Comparison of ENCODE assay signal across 25 cellular contexts in genomic region chrX:109774136-109774535, GRCh38. TPM values are rescaled to one million over a fixed set of nuclear protein-coding genes. Genes with fewer than 3 reads are reported as not detected.
A peak's percentile ranks its signal among the peaks of the same experiment; 100 is the strongest.
DNase-seq lines count a peak whose midpoint lies in the region; ATAC-seq and TF ChIP-seq lines count a peak whose summit lies in the region.
"Had no signal": no experiment of that assay in that cellular context is flagged by ENCODE, and none has a peak within 500 bp of the region (broad histone marks: within the 10 kb centered on the region; RNA-seq: fewer than 3 reads in every experiment).

No MANE protein-coding gene starts in this region.

- H2AFZ ChIP-seq in PC-9 (no peak overlapping the region), fibroblast of lung (ENCODE audit: low read length) (no peak overlapping the region), hepatocyte (no peak overlapping the region)

- H3F3A ChIP-seq in PC-9 (ENCODE audit: insufficient read depth, low read depth) = no peaks in the 10 kb centered on the region

- H3K9me3 ChIP-seq in PC-9 (ENCODE audit: insufficient read depth, low read depth) (no peaks in the 10 kb centered on the region), fibroblast of lung (ENCODE audit: control insufficient read depth, insufficient read depth, low read depth, low read length) (no peaks in the 10 kb centered on the region), subcutaneous abdominal adipose tissue (ENCODE audit: control insufficient read depth in 5 of 5, low read length in 5 of 5) (peaks cover 0 to 6% (median 3%) of the 10 kb centered on the region in 5 donors), hepatocyte (ENCODE audit: low read depth) (no peaks in the 10 kb centered on the region)
- H3K9me3 ChIP-seq: body of pancreas, colonic mucosa, esophagus squamous epithelium, left ventricle myocardium inferior, prostate gland, thyroid gland had no signal

- BruUV-seq in PC-9 (replicated peaks; lab: Mats Ljungman, UMichigan) = no TSS peak

- TF ChIP-seq CTCF in PC-9 (conservative IDR thresholded peaks at IDR 0.05) (no peak), fibroblast of lung (conservative IDR thresholded peaks at IDR 0.05 in 1 of 2, IDR thresholded peaks at IDR 0.05 in 1 of 2; ENCODE audit: low read depth in 1 of 2, low read length in 2 of 2) (no peak), hepatocyte (IDR thresholded peaks at IDR 0.05; ENCODE audit: poor library complexity) (no peak)

- peak overlapping the region; percentile 59 for H3K27ac Mint-ChIP-seq in activated naive CD8-positive, alpha-beta T cell treated with anti-CD3 and anti-CD28 coated beads, Interleukin-2, amount 50 U/mL, for 24 hours
- no peak overlapping the region for H3K27ac Mint-ChIP-seq in activated naive CD8-positive, alpha-beta T cell treated with anti-CD3 and anti-CD28 coated beads for 36 hours
- H3K27ac Mint-ChIP-seq: activated naive CD4-positive, alpha-beta T cell treated with anti-CD3 and anti-CD28 coated beads, Interleukin-2, amount 50 U/mL, for 72 hours; activated T-helper 17 cell treated with anti-CD3 and anti-CD28 coated beads, Interleukin-2, amount 50 U/mL, for 72 hours; stimulated activated effector memory CD8-positive, alpha-beta T cell treated with anti-CD3 and anti-CD28 coated beads, Interleukin-12 subunit alpha, Interleukin-12 subunit beta, amount 100 ng/mL, for 72 hours had no signal

- ATAC-seq in activated naive CD8-positive, alpha-beta T cell treated with anti-CD3 and anti-CD28 coated beads, Interleukin-2, amount 50 U/mL, for 24 hours = no peak
- ATAC-seq in esophagus mucosa (no peak), HG02840 (IDR thresholded peaks at IDR 0.05; ENCODE audit: low FRiP score, unreplicated experiment) (no peak)
- ATAC-seq: body of pancreas had no signal

- H3K4me3 ChIP-seq in PC-9 (no peak overlapping the region), fibroblast of lung (replicated peaks in 1 of 4; ENCODE audit: control extremely low read depth in 1 of 4, insufficient read depth in 1 of 4, low read depth in 3 of 4, low read length in 4 of 4) (no peak overlapping the region), subcutaneous abdominal adipose tissue (ENCODE audit: low read depth in 1 of 5, low read length in 5 of 5) (no peak overlapping the region), hepatocyte (no peak overlapping the region)
- H3K4me3 ChIP-seq: BLaER1 treated with 17β-estradiol and CSF1 and Interleukin-3, amounts not matched to agents 10 nM and 100 nM; body of pancreas; colonic mucosa; esophagus squamous epithelium; heart right ventricle; left ventricle myocardium inferior; prostate gland; skin epidermis; thyroid gland had no signal

- WGBS in hepatocyte (ENCODE audit: low lambda C conversion rate, missing lambda C conversion rate) = 100% methylated on average over 1 of the region's 1 CpG

- peaks cover 18% of the 10 kb centered on the region for H3K4me1 ChIP-seq in PC-9 (replicated peaks; ENCODE audit: insufficient read depth)
- H3K4me1 ChIP-seq in fibroblast of lung (ENCODE audit: control insufficient read depth, extremely low read depth, insufficient read depth, low read length) = peaks cover 3% of the 10 kb centered on the region
- peaks cover 0 to 12% (median 5%) of the 10 kb centered on the region in 5 donors for H3K4me1 ChIP-seq in subcutaneous abdominal adipose tissue (ENCODE audit: control insufficient read depth in 5 of 5, insufficient read depth in 5 of 5, low read length in 5 of 5)
- H3K4me1 ChIP-seq in hepatocyte (ENCODE audit: insufficient read depth) = no peaks in the 10 kb centered on the region
- H3K4me1 ChIP-seq: BLaER1 treated with 17β-estradiol and CSF1 and Interleukin-3, amounts not matched to agents 10 nM and 100 nM; body of pancreas; colonic mucosa; esophagus squamous epithelium; heart right ventricle; left ventricle myocardium inferior; prostate gland; thyroid gland had no signal

- H3K27me3 ChIP-seq in PC-9 (ENCODE audit: insufficient read depth, low read depth) = no peaks in the 10 kb centered on the region
- no peaks in the 10 kb centered on the region for H3K27me3 ChIP-seq in fibroblast of lung (ENCODE audit: control insufficient read depth, insufficient read depth, low read length)
- H3K27me3 ChIP-seq in subcutaneous abdominal adipose tissue (ENCODE audit: control insufficient read depth in 5 of 5, insufficient read depth in 4 of 5, low read length in 5 of 5) = peaks cover 0 to 4% (median 0%) of the 10 kb centered on the region in 5 donors
- H3K27me3 ChIP-seq in hepatocyte = no peaks in the 10 kb centered on the region
- H3K27me3 ChIP-seq: body of pancreas, colonic mucosa, esophagus squamous epithelium, heart right ventricle, thyroid gland had no signal

- H3K4me2 ChIP-seq in PC-9 = peak overlapping the region; percentile 29; the same call in 1 of the 2 replicates
- peak overlapping the region; percentile 64 for H3K4me2 ChIP-seq in fibroblast of lung (ENCODE audit: extremely low read depth, insufficient read depth, low read length)
- H3K4me2 ChIP-seq in hepatocyte = no peak overlapping the region
- H3K4me2 ChIP-seq: BLaER1 treated with 17β-estradiol and CSF1 and Interleukin-3, amounts not matched to agents 10 nM and 100 nM had no signal

- POLR2A ChIA-PET in PC-9 (lab: Charles Lee; ENCODE audit: unreplicated experiment) = no interaction called here

- H3K27ac ChIP-seq in PC-9 = no peak overlapping the region
- H3K27ac ChIP-seq in fibroblast of lung (ENCODE audit: insufficient read depth, low read length) = peak overlapping the region; percentile 39
- H3K27ac ChIP-seq in subcutaneous abdominal adipose tissue (ENCODE audit: low read depth, low read length) = peak overlapping the region; percentile 69
- H3K27ac ChIP-seq in hepatocyte = no peak overlapping the region
- H3K27ac ChIP-seq: BLaER1 treated with 17β-estradiol and CSF1 and Interleukin-3, amounts not matched to agents 10 nM and 100 nM; body of pancreas; colonic mucosa; left ventricle myocardium inferior; prostate gland; thyroid gland had no signal

- H4K20me1 ChIP-seq in PC-9 (ENCODE audit: insufficient read depth) = no peaks in the 10 kb centered on the region
- no peaks in the 10 kb centered on the region for H4K20me1 ChIP-seq in fibroblast of lung (ENCODE audit: control insufficient read depth, extremely low read depth, insufficient read depth, low read length)
- H4K20me1 ChIP-seq in hepatocyte (ENCODE audit: insufficient read depth, poor library complexity, severe bottlenecking) = no peaks in the 10 kb centered on the region
- H4K20me1 ChIP-seq: BLaER1 treated with 17β-estradiol and CSF1 and Interleukin-3, amounts not matched to agents 10 nM and 100 nM had no signal

- CTCF ChIA-PET in PC-9 (lab: Charles Lee) = no interaction called here

- H3K79me2 ChIP-seq in PC-9 (ENCODE audit: low read depth) (no peaks in the 10 kb centered on the region), fibroblast of lung (ENCODE audit: control insufficient read depth, insufficient read depth, low read length) (no peaks in the 10 kb centered on the region), hepatocyte (no peaks in the 10 kb centered on the region)

- no peak overlapping the region for H3K4me3 Mint-ChIP-seq in activated naive CD8-positive, alpha-beta T cell treated with anti-CD3 and anti-CD28 coated beads, Interleukin-2, amount 50 U/mL, for 24 hours
- H3K4me3 Mint-ChIP-seq in activated naive CD8-positive, alpha-beta T cell treated with anti-CD3 and anti-CD28 coated beads for 36 hours = no peak overlapping the region
- H3K4me3 Mint-ChIP-seq: activated T-helper 17 cell treated with anti-CD3 and anti-CD28 coated beads, Interleukin-2, amount 50 U/mL, for 72 hours; stimulated activated effector memory CD8-positive, alpha-beta T cell treated with anti-CD3 and anti-CD28 coated beads, Interleukin-12 subunit alpha, Interleukin-12 subunit beta, amount 100 ng/mL, for 72 hours had no signal

- no peaks in the 10 kb centered on the region for H3K36me3 ChIP-seq in PC-9 (ENCODE audit: low read depth)
- no peaks in the 10 kb centered on the region for H3K36me3 ChIP-seq in fibroblast of lung (ENCODE audit: control insufficient read depth, insufficient read depth, low read length)
- H3K36me3 ChIP-seq in subcutaneous abdominal adipose tissue (ENCODE audit: control insufficient read depth in 5 of 5, insufficient read depth in 5 of 5, low read length in 5 of 5) = no peaks in the 10 kb centered on the region
- H3K36me3 ChIP-seq in hepatocyte (replicated peaks; ENCODE audit: insufficient read depth, low read depth) = no peaks in the 10 kb centered on the region
- H3K36me3 ChIP-seq: BLaER1 treated with 17β-estradiol and CSF1 and Interleukin-3, amounts not matched to agents 10 nM and 100 nM; colonic mucosa; esophagus squamous epithelium; heart right ventricle; left ventricle myocardium inferior; prostate gland; thyroid gland had no signal

- no peaks in the 10 kb centered on the region for H3K27me3 Mint-ChIP-seq in activated naive CD8-positive, alpha-beta T cell treated with anti-CD3 and anti-CD28 coated beads, Interleukin-2, amount 50 U/mL, for 24 hours
- H3K27me3 Mint-ChIP-seq in activated naive CD8-positive, alpha-beta T cell treated with anti-CD3 and anti-CD28 coated beads for 36 hours = peaks cover 7% of the 10 kb centered on the region
- H3K27me3 Mint-ChIP-seq: activated T-helper 17 cell treated with anti-CD3 and anti-CD28 coated beads, Interleukin-2, amount 50 U/mL, for 72 hours had no signal

- no peak for DNase-seq in activated naive CD8-positive, alpha-beta T cell treated with anti-CD3 and anti-CD28 coated beads, Interleukin-2, amount 50 U/mL, for 24 hours
- no peak for DNase-seq in activated naive CD8-positive, alpha-beta T cell treated with anti-CD3 and anti-CD28 coated beads for 36 hours
- no peak for DNase-seq in PC-9
- peak in 1 of 2 donors; percentile 14 for DNase-seq in fibroblast of lung (ENCODE audit: low read depth in 2 of 2)
- no peak for DNase-seq in hepatocyte (ENCODE audit: low spot score)
- DNase-seq: 8988T; colonic mucosa; esophagus squamous epithelium; heart right ventricle; left ventricle myocardium inferior; NCI-H1436; NCI-H510A; NK-92 treated with Interleukin-12 subunit alpha and Interleukin-12 subunit beta, amount 100 ng/mL, for 24 hours; stimulated activated CD4-positive, alpha-beta T cell treated with anti-CD3 and anti-CD28 coated beads, Interleukin-1b, Interleukin-23, amount 100 ng/mL, for 48 hours; thyroid gland had no signal

- H3K4me1 Mint-ChIP-seq in activated naive CD8-positive, alpha-beta T cell treated with anti-CD3 and anti-CD28 coated beads, Interleukin-2, amount 50 U/mL, for 24 hours = peaks cover 22% of the 10 kb centered on the region
- peaks cover 8% of the 10 kb centered on the region for H3K4me1 Mint-ChIP-seq in activated naive CD8-positive, alpha-beta T cell treated with anti-CD3 and anti-CD28 coated beads for 36 hours
- H3K4me1 Mint-ChIP-seq: activated T-helper 17 cell treated with anti-CD3 and anti-CD28 coated beads, Interleukin-2, amount 50 U/mL, for 72 hours had no signal

- no peak overlapping the region for H3K9ac ChIP-seq in fibroblast of lung (ENCODE audit: insufficient read depth, low read length)
- H3K9ac ChIP-seq in subcutaneous abdominal adipose tissue (ENCODE audit: low read length in 5 of 5) = no peak overlapping the region
- H3K9ac ChIP-seq: BLaER1 treated with 17β-estradiol and CSF1 and Interleukin-3, amounts not matched to agents 10 nM and 100 nM had no signal

- peaks cover 5% of the 10 kb centered on the region for H3K9me3 Mint-ChIP-seq in activated naive CD8-positive, alpha-beta T cell treated with anti-CD3 and anti-CD28 coated beads, Interleukin-2, amount 50 U/mL, for 24 hours
- H3K9me3 Mint-ChIP-seq in activated naive CD8-positive, alpha-beta T cell treated with anti-CD3 and anti-CD28 coated beads for 36 hours = peaks cover 6% of the 10 kb centered on the region
- H3K9me3 Mint-ChIP-seq: activated T-helper 17 cell treated with anti-CD3 and anti-CD28 coated beads, Interleukin-2, amount 50 U/mL, for 72 hours had no signal

- no peaks in the 10 kb centered on the region for H3K9me2 ChIP-seq in PC-9 (ENCODE audit: insufficient read depth)
- no peaks in the 10 kb centered on the region for H3K9me2 ChIP-seq in hepatocyte (replicated peaks; ENCODE audit: insufficient read depth)

- intact Hi-C loops in PC-9 (cut with micrococcal nuclease; ENCODE audit: unreplicated experiment) = no loop called here

- no peaks in the 10 kb centered on the region for H3K36me3 Mint-ChIP-seq in activated naive CD8-positive, alpha-beta T cell treated with anti-CD3 and anti-CD28 coated beads, Interleukin-2, amount 50 U/mL, for 24 hours (ENCODE audit: low read depth)
- H3K36me3 Mint-ChIP-seq in activated naive CD8-positive, alpha-beta T cell treated with anti-CD3 and anti-CD28 coated beads for 36 hours = no peaks in the 10 kb centered on the region
- H3K36me3 Mint-ChIP-seq: activated naive CD4-positive, alpha-beta T cell treated with anti-CD3 and anti-CD28 coated beads, Interleukin-2, amount 50 U/mL, for 72 hours; stimulated activated effector memory CD8-positive, alpha-beta T cell treated with anti-CD3 and anti-CD28 coated beads, Interleukin-12 subunit alpha, Interleukin-12 subunit beta, amount 100 ng/mL, for 72 hours had no signal

RNA-seq across cellular contexts. Expression of gene ACSL4, which starts 41.1 kb away (rescaled TPM):
- total RNA-seq in activated naive CD8-positive, alpha-beta T cell treated with anti-CD3 and anti-CD28 coated beads for 36 hours = 10 to 100 TPM; 63.2 to 68.1 TPM
- 78.6 and 81.1 TPM in 2 replicates for total RNA-seq in PC-9 (2021)
- total RNA-seq in fibroblast of lung = 358 and 678 TPM in 2 replicates
- 103 and 209 TPM in 2 replicates for polyA plus RNA-seq in fibroblast of lung
- 75.5 and 153 TPM in 2 replicates for polyA plus RNA-seq in fibroblast of lung (2012)
- 63.0 and 123 TPM in 2 replicates for polyA minus RNA-seq in fibroblast of lung (ENCODE audit: low replicate concordance)
- total RNA-seq in esophagus mucosa = 28.7 TPM
- total RNA-seq in hepatocyte = 213 and 250 TPM in 2 replicates
- 30.2 and 51.8 TPM in 2 replicates for polyA plus RNA-seq in hepatocyte

Comparison
In these comparisons a context has a peak if more than half of its experiments do, and no peak if none do; other contexts are left out.
1. H3K27ac ChIP-seq: peak in fibroblast of lung (single experiment) and subcutaneous abdominal adipose tissue (single experiment); none in PC-9 (single experiment) and hepatocyte (single experiment).